Comparison of ENCODE assay signal across 19 cellular contexts in the genomic region with DNA sequence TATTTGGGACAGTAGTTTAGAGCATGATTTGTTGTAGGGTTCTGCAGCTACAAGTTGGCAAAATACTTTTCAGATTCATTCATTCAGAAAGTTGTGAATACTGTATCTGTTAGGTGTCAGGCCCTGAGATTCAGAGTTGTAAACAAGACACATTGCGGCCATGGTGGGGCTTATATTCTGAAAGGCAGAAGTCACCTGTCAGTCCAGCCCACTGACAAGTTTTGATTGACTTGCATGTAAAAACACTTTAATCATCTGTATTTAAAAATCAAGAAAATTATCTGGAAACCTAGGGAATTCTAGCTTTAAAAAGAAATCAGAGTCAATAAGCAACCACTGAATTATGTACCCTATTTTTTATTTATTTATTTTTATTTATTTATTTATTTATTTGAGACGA. TPM values are rescaled to one million over a fixed set of nuclear protein-coding genes. Genes with fewer than 3 reads are reported as not detected.
DNase-seq lines count a peak whose midpoint lies in the region; ATAC-seq and TF ChIP-seq lines count a peak whose summit lies in the region.
"Had no signal": no experiment of that assay in that cellular context is flagged by ENCODE, and none has a peak within 500 bp of the region (broad histone marks: within the 10 kb centered on the region; RNA-seq: fewer than 3 reads in every experiment).

No MANE protein-coding gene starts in this region.

- H4K8ac ChIP-seq in trophoblast cell (ENCODE audit: low read depth, low read length) = no peak overlapping the region

- no peak for ATAC-seq in activated naive CD4-positive, alpha-beta T cell treated with anti-CD3 and anti-CD28 coated beads, Interleukin-2, amount 50 U/mL, for 72 hours
- no peak for ATAC-seq in stimulated activated naive B cell treated with anti-CD40 and anti-IgM and Interleukin-4, amounts not matched to agents 10 μg/mL and 1 μg/mL and 100 μg/mL, for 72 hours (replicated peaks)
- ATAC-seq in GM18870 (IDR thresholded peaks at IDR 0.05; ENCODE audit: unreplicated experiment) = no peak
- ATAC-seq: Panc1 had no signal

- H3K4ac ChIP-seq in trophoblast cell (ENCODE audit: low read depth, low read length) = peak overlapping the region; percentile 97

- H3K9me3 Mint-ChIP-seq in activated naive CD4-positive, alpha-beta T cell treated with anti-CD3 and anti-CD28 coated beads, Interleukin-2, amount 50 U/mL, for 72 hours = no peaks in the 10 kb centered on the region
- no peaks in the 10 kb centered on the region for H3K9me3 Mint-ChIP-seq in activated naive CD4-positive, alpha-beta T cell treated with anti-CD3 and anti-CD28 coated beads, Interleukin-2, amount 10 ng/mL, durations not matched to agents 7 days and 5 days
- H3K9me3 Mint-ChIP-seq in Calu3 (ENCODE audit: low read depth, unreplicated experiment) = no peaks in the 10 kb centered on the region
- H3K9me3 Mint-ChIP-seq in activated naive CD8-positive, alpha-beta T cell treated with anti-CD3 and anti-CD28 coated beads for 36 hours = no peaks in the 10 kb centered on the region
- H3K9me3 Mint-ChIP-seq in stimulated activated naive B cell treated with anti-CD40 and anti-IgM and Interleukin-4, amounts not matched to agents 10 μg/mL and 1 μg/mL and 100 μg/mL, for 72 hours = no peaks in the 10 kb centered on the region
- H3K9me3 Mint-ChIP-seq in glutamatergic neuron (ENCODE audit: unreplicated experiment) = peaks cover 4% of the 10 kb centered on the region

- DNase-seq in activated naive CD4-positive, alpha-beta T cell treated with anti-CD3 and anti-CD28 coated beads, Interleukin-2, amount 50 U/mL, for 72 hours (ENCODE audit: low spot score in 2 of 2) = no peak
- DNase-seq in activated naive CD4-positive, alpha-beta T cell treated with anti-CD3 and anti-CD28 coated beads, Interleukin-2, amount 10 ng/mL, durations not matched to agents 7 days and 5 days = no peak
- no peak for DNase-seq in Calu3
- no peak for DNase-seq in activated naive CD8-positive, alpha-beta T cell treated with anti-CD3 and anti-CD28 coated beads for 36 hours
- no peak for DNase-seq in trophoblast cell
- no peak for DNase-seq in stimulated activated naive B cell treated with anti-CD40 and anti-IgM and Interleukin-4, amounts not matched to agents 10 μg/mL and 1 μg/mL and 100 μg/mL, for 72 hours
- no peak for DNase-seq in glutamatergic neuron
- DNase-seq: BE2C, Caco-2, DMS53, HCEC 1CT, Kasumi-1, NCI-H1105 treated with DMSO at 0.1 percent for 48 hours, NCI-H187, NCI-H446 treated with DMSO at 0.1 percent for 48 hours, NCI-H748 treated with DMSO at 0.1 percent for 48 hours, Right ventricle myocardium superior had no signal

- H3K14ac ChIP-seq in trophoblast cell (ENCODE audit: low read length) = no peak overlapping the region

- H4K91ac ChIP-seq in trophoblast cell (ENCODE audit: low read depth, low read length) = no peak overlapping the region

- H3K27ac ChIP-seq in trophoblast cell (ENCODE audit: low read depth, low read length) = no peak overlapping the region

- H3K27ac Mint-ChIP-seq in activated naive CD4-positive, alpha-beta T cell treated with anti-CD3 and anti-CD28 coated beads, Interleukin-2, amount 50 U/mL, for 72 hours = peak overlapping the region; percentile 33 to 67
- H3K27ac Mint-ChIP-seq in activated naive CD4-positive, alpha-beta T cell treated with anti-CD3 and anti-CD28 coated beads, Interleukin-2, amount 10 ng/mL, durations not matched to agents 7 days and 5 days = no peak overlapping the region
- H3K27ac Mint-ChIP-seq in Calu3 (ENCODE audit: unreplicated experiment) (peak overlapping the region; percentile 10), glutamatergic neuron (ENCODE audit: unreplicated experiment) (no peak overlapping the region)
- peak overlapping the region; percentile 17 for H3K27ac Mint-ChIP-seq in activated naive CD8-positive, alpha-beta T cell treated with anti-CD3 and anti-CD28 coated beads for 36 hours
- no peak overlapping the region for H3K27ac Mint-ChIP-seq in stimulated activated naive B cell treated with anti-CD40 and anti-IgM and Interleukin-4, amounts not matched to agents 10 μg/mL and 1 μg/mL and 100 μg/mL, for 72 hours

- H3K4me1 Mint-ChIP-seq in activated naive CD4-positive, alpha-beta T cell treated with anti-CD3 and anti-CD28 coated beads, Interleukin-2, amount 10 ng/mL, durations not matched to agents 7 days and 5 days = peaks cover 60% of the 10 kb centered on the region
- H3K4me1 Mint-ChIP-seq in Calu3 (ENCODE audit: low read depth, unreplicated experiment) (peaks cover 51% of the 10 kb centered on the region), glutamatergic neuron (ENCODE audit: low read depth, unreplicated experiment) (peaks cover 37% of the 10 kb centered on the region)
- H3K4me1 Mint-ChIP-seq in activated naive CD8-positive, alpha-beta T cell treated with anti-CD3 and anti-CD28 coated beads for 36 hours = peaks cover 78% of the 10 kb centered on the region
- peaks cover 58 to 73% of the 10 kb centered on the region in 2 donors for H3K4me1 Mint-ChIP-seq in stimulated activated naive B cell treated with anti-CD40 and anti-IgM and Interleukin-4, amounts not matched to agents 10 μg/mL and 1 μg/mL and 100 μg/mL, for 72 hours

- no peak overlapping the region for H3K4me3 Mint-ChIP-seq in activated naive CD4-positive, alpha-beta T cell treated with anti-CD3 and anti-CD28 coated beads, Interleukin-2, amount 10 ng/mL, durations not matched to agents 7 days and 5 days
- H3K4me3 Mint-ChIP-seq in Calu3 (ENCODE audit: low read depth, unreplicated experiment) = no peak overlapping the region
- no peak overlapping the region for H3K4me3 Mint-ChIP-seq in activated naive CD8-positive, alpha-beta T cell treated with anti-CD3 and anti-CD28 coated beads for 36 hours
- H3K4me3 Mint-ChIP-seq in stimulated activated naive B cell treated with anti-CD40 and anti-IgM and Interleukin-4, amounts not matched to agents 10 μg/mL and 1 μg/mL and 100 μg/mL, for 72 hours = no peak overlapping the region
- H3K4me3 Mint-ChIP-seq in glutamatergic neuron (ENCODE audit: unreplicated experiment) = no peak overlapping the region

- H4K12ac ChIP-seq in trophoblast cell (ENCODE audit: low read depth, low read length) = no peak overlapping the region

- no peak overlapping the region for H3K4me3 ChIP-seq in trophoblast cell (ENCODE audit: low read depth, low read length)

- H2BK120ac ChIP-seq in trophoblast cell (ENCODE audit: insufficient read depth, low read length, poor library complexity) = no peak overlapping the region

- H3K23ac ChIP-seq in trophoblast cell (ENCODE audit: low read length) = no peak overlapping the region

- H2AFZ ChIP-seq in trophoblast cell (ENCODE audit: insufficient read depth, low read length, poor library complexity) = no peak overlapping the region

- H3K36me3 ChIP-seq in trophoblast cell (ENCODE audit: control insufficient read depth in 1 of 2, insufficient read depth in 2 of 2, low read length in 2 of 2) = no peaks in the 10 kb centered on the region

- no peak overlapping the region for H2BK5ac ChIP-seq in trophoblast cell (ENCODE audit: low read depth, low read length, poor library complexity)

- H3K79me1 ChIP-seq in trophoblast cell (ENCODE audit: low read length) = peaks cover 2% of the 10 kb centered on the region

- H3K27me3 Mint-ChIP-seq in activated naive CD4-positive, alpha-beta T cell treated with anti-CD3 and anti-CD28 coated beads, Interleukin-2, amount 10 ng/mL, durations not matched to agents 7 days and 5 days = no peaks in the 10 kb centered on the region
- H3K27me3 Mint-ChIP-seq in Calu3 (ENCODE audit: unreplicated experiment) = no peaks in the 10 kb centered on the region
- H3K27me3 Mint-ChIP-seq in activated naive CD8-positive, alpha-beta T cell treated with anti-CD3 and anti-CD28 coated beads for 36 hours = no peaks in the 10 kb centered on the region
- H3K27me3 Mint-ChIP-seq in stimulated activated naive B cell treated with anti-CD40 and anti-IgM and Interleukin-4, amounts not matched to agents 10 μg/mL and 1 μg/mL and 100 μg/mL, for 72 hours = no peaks in the 10 kb centered on the region
- no peaks in the 10 kb centered on the region for H3K27me3 Mint-ChIP-seq in glutamatergic neuron (ENCODE audit: unreplicated experiment)

- no peak overlapping the region for H2BK12ac ChIP-seq in trophoblast cell (ENCODE audit: low read length)

- intact Hi-C loops in Calu3 (cut with micrococcal nuclease; ENCODE audit: unreplicated experiment) = no loop called here

- BruUV-seq in Calu3 (replicated peaks; lab: Mats Ljungman, UMichigan) = no TSS peak

- no peak for TF ChIP-seq CTCF in Calu3 (IDR thresholded peaks at IDR 0.05; ENCODE audit: unreplicated experiment)
- no peak for TF ChIP-seq CTCF in glutamatergic neuron (IDR thresholded peaks at IDR 0.05; ENCODE audit: partially characterized antibody, unreplicated experiment)

- no peak overlapping the region for H2AK5ac ChIP-seq in trophoblast cell (ENCODE audit: low read length)

- H3K4me2 ChIP-seq in trophoblast cell (ENCODE audit: low read length) = no peak overlapping the region

- no CpG with 5 or more reads among the region's 2 CpGs for WGBS in trophoblast cell (ENCODE audit: extremely low coverage, insufficient coverage, insufficient read length)

- peaks cover 38% of the 10 kb centered on the region for H3K79me2 ChIP-seq in trophoblast cell (ENCODE audit: control insufficient read depth, insufficient read depth, low read length, poor library complexity)

- H3K4me1 ChIP-seq in trophoblast cell (ENCODE audit: control insufficient read depth in 1 of 2, insufficient read depth in 2 of 2, low read length in 2 of 2) = peaks cover 22 to 30% of the 10 kb centered on the region in 2 experiments

- H3K9ac ChIP-seq in trophoblast cell (ENCODE audit: low read length) = no peak overlapping the region

- H3K27me3 ChIP-seq in trophoblast cell (ENCODE audit: insufficient read depth, low read length) = no peaks in the 10 kb centered on the region
- H3K27me3 ChIP-seq: BE2C had no signal

- CTCF ChIA-PET in activated naive CD4-positive, alpha-beta T cell treated with anti-CD3 and anti-CD28 coated beads, Interleukin-2, amount 10 ng/mL, durations not matched to agents 7 days and 5 days (lab: Charles Lee) = interaction anchor here (1.4 to 1.6 kb wide), 2 partner anchors 12 to 118 kb away, joined by 3 to 5 read pairs; no protein-coding TSS in a partner anchor
- CTCF ChIA-PET in Calu3 (lab: Charles Lee) = no interaction called here

- no peaks in the 10 kb centered on the region for H3K9me3 ChIP-seq in trophoblast cell (ENCODE audit: insufficient read depth, low read depth, low read length)
- H3K9me3 ChIP-seq: BE2C, Caco-2 had no signal

- H3K18ac ChIP-seq in trophoblast cell (ENCODE audit: low read length) = no peak overlapping the region

- no peaks in the 10 kb centered on the region for H3K36me3 Mint-ChIP-seq in activated naive CD4-positive, alpha-beta T cell treated with anti-CD3 and anti-CD28 coated beads, Interleukin-2, amount 50 U/mL, for 72 hours
- peaks cover 13% of the 10 kb centered on the region for H3K36me3 Mint-ChIP-seq in activated naive CD4-positive, alpha-beta T cell treated with anti-CD3 and anti-CD28 coated beads, Interleukin-2, amount 10 ng/mL, durations not matched to agents 7 days and 5 days
- H3K36me3 Mint-ChIP-seq in Calu3 (ENCODE audit: insufficient read depth, unreplicated experiment) (peaks cover 37% of the 10 kb centered on the region), glutamatergic neuron (ENCODE audit: unreplicated experiment) (no peaks in the 10 kb centered on the region)
- peaks cover 36% of the 10 kb centered on the region for H3K36me3 Mint-ChIP-seq in activated naive CD8-positive, alpha-beta T cell treated with anti-CD3 and anti-CD28 coated beads for 36 hours
- peaks cover 11 to 12% of the 10 kb centered on the region in 2 donors for H3K36me3 Mint-ChIP-seq in stimulated activated naive B cell treated with anti-CD40 and anti-IgM and Interleukin-4, amounts not matched to agents 10 μg/mL and 1 μg/mL and 100 μg/mL, for 72 hours

RNA-seq across cellular contexts. Expression of gene LARP1, which starts 13.0 kb away (rescaled TPM):
- 100 to 1,000 TPM; 172 to 231 TPM for total RNA-seq in activated naive CD4-positive, alpha-beta T cell treated with anti-CD3 and anti-CD28 coated beads, Interleukin-2, amount 50 U/mL, for 72 hours
- total RNA-seq in Calu3 (2022) (317 and 339 TPM in 2 replicates), glutamatergic neuron (ENCODE audit: unreplicated experiment) (199 TPM)
- total RNA-seq in activated naive CD8-positive, alpha-beta T cell treated with anti-CD3 and anti-CD28 coated beads for 36 hours = 100 to 1,000 TPM; 285 to 292 TPM
- polyA plus RNA-seq in trophoblast cell (2013) = 106 and 113 TPM in 2 replicates

Comparison
In these comparisons a context has a peak if more than half of its experiments do, and no peak if none do; other contexts are left out.
1. H3K27ac Mint-ChIP-seq: peak in activated naive CD4-positive, alpha-beta T cell treated with anti-CD3 and anti-CD28 coated beads, Interleukin-2, amount 50 U/mL, for 72 hours (2 of 2), Calu3 (single experiment) and activated naive CD8-positive, alpha-beta T cell treated with anti-CD3 and anti-CD28 coated beads for 36 hours (single experiment); none in activated naive CD4-positive, alpha-beta T cell treated with anti-CD3 and anti-CD28 coated beads, Interleukin-2, amount 10 ng/mL, durations not matched to agents 7 days and 5 days (single experiment), stimulated activated naive B cell treated with anti-CD40 and anti-IgM and Interleukin-4, amounts not matched to agents 10 μg/mL and 1 μg/mL and 100 μg/mL, for 72 hours (single experiment) and glutamatergic neuron (single experiment).